ENCODE assay signal across 7 cellular contexts in the genomic region with DNA sequence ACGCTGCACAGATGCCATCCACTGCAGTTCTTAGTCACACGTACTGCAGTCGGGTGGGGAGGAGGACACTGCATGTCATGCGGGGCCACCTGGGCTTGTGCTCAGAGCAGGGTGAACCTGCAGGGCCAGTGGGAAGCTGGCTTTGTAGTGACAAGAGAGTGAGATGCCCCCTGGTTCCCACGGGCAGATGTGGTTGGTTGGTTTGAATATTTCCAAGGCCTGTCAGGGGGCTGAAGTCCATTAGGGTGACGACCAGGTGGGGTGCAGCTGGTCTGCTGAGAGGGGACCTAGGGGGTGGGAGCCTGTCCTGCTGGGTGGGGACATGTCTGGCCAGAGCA. TPM values are rescaled to one million over a fixed set of nuclear protein-coding genes. Genes with fewer than 3 reads are reported as not detected.
A peak's percentile ranks its signal among the peaks of the same experiment; 100 is the strongest.
DNase-seq lines count a peak whose midpoint lies in the region; TF ChIP-seq lines count a peak whose summit lies in the region.

No MANE protein-coding gene starts in this region.

- no peak overlapping the region for H3K23ac ChIP-seq in H9 (ENCODE audit: insufficient read length, low read depth, low read length)

- peaks cover 3 to 8% of the 10 kb centered on the region in 2 experiments; a peak in 2 of 5 replicates for H3K9me3 Mint-ChIP-seq in H9

- intact Hi-C loops in esophagus squamous epithelium (cut with DNase I) = no loop called here

- no peaks in the 10 kb centered on the region for H3K79me1 ChIP-seq in H9 (ENCODE audit: insufficient read depth, low read depth, low read length, poor library complexity, severe bottlenecking)

- no peak overlapping the region for H2BK120ac ChIP-seq in H9 (ENCODE audit: low read depth, low read length, poor library complexity, severe bottlenecking)

- H4K5ac ChIP-seq in H9 (ENCODE audit: insufficient read length, low read depth, low read length) = no peak overlapping the region

- TF ChIP-seq POLR2A in esophagus squamous epithelium (IDR thresholded peaks at IDR 0.05) = no peak

- no peak overlapping the region for H3T11ph ChIP-seq in H9 (ENCODE audit: low read length)

- H2AK5ac ChIP-seq in H9 (ENCODE audit: insufficient read length, low read length) = no peak overlapping the region

- no peak overlapping the region for H2BK15ac ChIP-seq in H9 (ENCODE audit: low read depth, low read length)

- H3K4me3 Mint-ChIP-seq in H9 = peak overlapping the region; percentile 85 to 90

- no peaks in the 10 kb centered on the region for H3K36me3 ChIP-seq in SK-N-MC (ENCODE audit: insufficient read depth, low read length)
- no peaks in the 10 kb centered on the region for H3K36me3 ChIP-seq in esophagus squamous epithelium
- H3K36me3 ChIP-seq in skeletal muscle satellite cell (ENCODE audit: insufficient read depth, low read length) = no peaks in the 10 kb centered on the region

- H3K27ac Mint-ChIP-seq in H9 = no peak overlapping the region; a peak in 1 of 7 replicates

- TF ChIP-seq CTCF in H9 (conservative IDR thresholded peaks at IDR 0.05) (no peak), esophagus squamous epithelium (IDR thresholded peaks at IDR 0.05) (no peak)

- no peaks in the 10 kb centered on the region for H3K27me3 ChIP-seq in H9 (ENCODE audit: insufficient read depth, low read length)
- no peaks in the 10 kb centered on the region for H3K27me3 ChIP-seq in esophagus squamous epithelium
- no peaks in the 10 kb centered on the region for H3K27me3 ChIP-seq in skeletal muscle satellite cell (ENCODE audit: control insufficient read depth, insufficient read depth, low read length)

- no peaks in the 10 kb centered on the region for H3K79me2 ChIP-seq in H9 (ENCODE audit: insufficient read depth, low read length)

- no CpG with 5 or more reads among the region's 6 CpGs for WGBS in H9 (ENCODE audit: extremely low coverage, insufficient read length, low lambda C conversion rate)
- 60% methylated on average over 1 of the region's 6 CpGs; no CpG with 5 or more reads in 1 of the 2 donors for WGBS in esophagus squamous epithelium, 2 donors

- H3K4me2 ChIP-seq in H9 (ENCODE audit: insufficient read depth, insufficient read length, low read length) (peak overlapping the region; percentile 76), skeletal muscle satellite cell (ENCODE audit: low read length) (peak overlapping the region; percentile 100)

- no peak overlapping the region for H3K14ac ChIP-seq in H9 (ENCODE audit: insufficient read depth, low read length)

- no peak overlapping the region for H2AFZ ChIP-seq in H9 (ENCODE audit: low read length)

- H4K20me1 ChIP-seq in H9 (ENCODE audit: control insufficient read depth, insufficient read depth, insufficient read length) = no peaks in the 10 kb centered on the region

- H3K27ac ChIP-seq in H9 (ENCODE audit: insufficient read length, low read depth, low read length) (no peak overlapping the region), SK-N-MC (no peak overlapping the region), esophagus squamous epithelium (peak overlapping the region; percentile 77 to 93 (median 88))

- H3K4me1 Mint-ChIP-seq in H9 = peaks cover 7 to 12% of the 10 kb centered on the region in 2 experiments

- peaks cover 13% of the 10 kb centered on the region for H3K23me2 ChIP-seq in H9 (ENCODE audit: insufficient read length, low read depth, low read length, poor library complexity, severe bottlenecking)

- no peak overlapping the region for H4K8ac ChIP-seq in H9 (replicated peaks; ENCODE audit: insufficient read length, low read depth, low read length)

- H3K18ac ChIP-seq in H9 (ENCODE audit: insufficient read length, low read depth, low read length) = no peak overlapping the region

- no peaks in the 10 kb centered on the region for H3K4me1 ChIP-seq in H9 (ENCODE audit: insufficient read depth, low read length)
- H3K4me1 ChIP-seq in esophagus squamous epithelium = peaks cover 23 to 38% (median 24%) of the 10 kb centered on the region in 3 donors
- peaks cover 15% of the 10 kb centered on the region for H3K4me1 ChIP-seq in skeletal muscle satellite cell (ENCODE audit: control insufficient read depth, insufficient read depth, low read length)

- H3K56ac ChIP-seq in H9 (ENCODE audit: insufficient read length, low read depth, low read length) = no peak overlapping the region

- H4K91ac ChIP-seq in H9 (ENCODE audit: insufficient read length, low read depth, low read length) = no peak overlapping the region

- H3K9ac ChIP-seq in H9 (ENCODE audit: extremely low read depth, insufficient read length, low read length) (no peak overlapping the region), SK-N-MC (ENCODE audit: insufficient read length) (no peak overlapping the region), skeletal muscle satellite cell (ENCODE audit: low read depth, low read length) (peak overlapping the region; percentile 93)

- H3K4me3 ChIP-seq in SK-N-MC (peak overlapping the region; percentile 87; the same call in 1 of the 2 replicates), esophagus squamous epithelium (peak overlapping the region in 2 of 4 donors; percentile 65 to 69), skeletal muscle satellite cell (ENCODE audit: low read length) (peak overlapping the region; percentile 90)

- no peak overlapping the region for H2BK5ac ChIP-seq in H9 (ENCODE audit: insufficient read length, low read length)

- no peaks in the 10 kb centered on the region for H3K36me3 Mint-ChIP-seq in H9 (ENCODE audit: insufficient read depth in 1 of 3, low read depth in 3 of 3)

- H3K27me3 Mint-ChIP-seq in H9 (ENCODE audit: low read depth) = peaks cover 41% of the 10 kb centered on the region

- DNase-seq in H9 = no peak
- DNase-seq in SK-N-MC (ENCODE audit: low read depth, low spot score) = no peak
- DNase-seq in esophagus squamous epithelium (lab: John Stamatoyannopoulos, UW) = no peak
- no peak for DNase-seq in NCI-H2107 (lab: John Stamatoyannopoulos, UW)
- no peak for DNase-seq in NOMO-1 treated with dmso at 0.1 percent for 144 hours (lab: John Stamatoyannopoulos, UW; ENCODE audit: unreplicated experiment)
- no peak for DNase-seq in NCI-H187 treated with DMSO at 0.1 percent for 48 hours (lab: John Stamatoyannopoulos, UW)

- H2BK20ac ChIP-seq in H9 (ENCODE audit: low read depth, low read length, poor library complexity, severe bottlenecking) = no peak overlapping the region

- no peak overlapping the region for H3K4ac ChIP-seq in H9 (ENCODE audit: low read depth, low read length)

- no peak overlapping the region for H2BK12ac ChIP-seq in H9 (ENCODE audit: insufficient read length, low read depth, low read length)

- no peaks in the 10 kb centered on the region for H3K9me3 ChIP-seq in H9 (ENCODE audit: control insufficient read depth, low read depth, low read length)
- H3K9me3 ChIP-seq in SK-N-MC (ENCODE audit: low read depth, low read length) = no peaks in the 10 kb centered on the region
- no peaks in the 10 kb centered on the region for H3K9me3 ChIP-seq in esophagus squamous epithelium
- no peaks in the 10 kb centered on the region for H3K9me3 ChIP-seq in skeletal muscle satellite cell (replicated peaks; ENCODE audit: low read length)

RNA-seq across cellular contexts. Expression of a gene that starts 14.3 kb away (rescaled TPM):
- total RNA-seq in H9 (2021) (6.2 and 6.4 TPM in 2 replicates), esophagus squamous epithelium (10 to 100 TPM in 1 of 4 donors, 1 to 10 TPM in 3; 3.9 to 14.3 (median 6.4) TPM)
- total RNA-seq in skeletal muscle satellite cell (2012; rRNA removed) = 6.6 and 7.0 TPM in 2 replicates

RNA-seq across cellular contexts. Expression of a gene that starts 36.8 kb away (rescaled TPM):
- total RNA-seq in H9 (2021) = 16.8 and 18.8 TPM in 2 replicates
- 10 to 100 TPM in 3 of 4 donors, 1 to 10 TPM in 1; 9.7 to 13.9 (median 11.9) TPM for total RNA-seq in esophagus squamous epithelium
- total RNA-seq in skeletal muscle satellite cell (2012; rRNA removed) = 13.9 and 16.4 TPM in 2 replicates

RNA-seq across cellular contexts. Expression of a gene that starts 38.8 kb away (rescaled TPM):
- not detected in 2 replicates for total RNA-seq in H9 (2021)
- total RNA-seq in esophagus squamous epithelium = not detected
- total RNA-seq in skeletal muscle satellite cell (2012; rRNA removed) = not detected in 2 replicates

RNA-seq across cellular contexts. Expression of a gene that starts 50.1 kb away (rescaled TPM):
- 207 and 212 TPM in 2 replicates for total RNA-seq in H9 (2021)
- total RNA-seq in esophagus squamous epithelium = not detected
- not detected in 2 replicates for total RNA-seq in skeletal muscle satellite cell (2012; rRNA removed)

Comparison
In these comparisons a context has a peak if more than half of its experiments do, and no peak if none do; other contexts are left out.
1. H3K27ac ChIP-seq: peak in esophagus squamous epithelium (4 of 4); none in H9 (single experiment) and SK-N-MC (single experiment).